Comparison of ENCODE assay signal across 27 cellular contexts in genomic region chr10:33965795-33966581, GRCh38.
DNase-seq lines count a peak whose midpoint lies in the region; ATAC-seq and TF ChIP-seq lines count a peak whose summit lies in the region.
"Had no signal": no experiment of that assay in that cellular context is flagged by ENCODE, and none has a peak within 500 bp of the region (broad histone marks: within the 10 kb centered on the region; RNA-seq: fewer than 3 reads in every experiment).

No MANE protein-coding gene starts in this region.

- H3K4me3 ChIP-seq in heart right ventricle (no peak overlapping the region), osteoblast (ENCODE audit: insufficient read depth, low read length) (no peak overlapping the region)
- H3K4me3 ChIP-seq: adrenal gland, lung, mucosa of descending colon, transverse colon had no signal

- H2AFZ ChIP-seq in osteoblast (ENCODE audit: low read length) = no peak overlapping the region

- WGBS in heart right ventricle, 2 donors = 88 to 94% methylated on average over 6 of the region's 6 CpGs

- H4K20me1 ChIP-seq in osteoblast (ENCODE audit: insufficient read depth, low read length) = no peaks in the 10 kb centered on the region

- ATAC-seq in Right ventricle myocardium inferior = peak; percentile 28
- ATAC-seq in heart right ventricle = no peak
- ATAC-seq in GM18868 (IDR thresholded peaks at IDR 0.05; ENCODE audit: unreplicated experiment) = no peak
- no peak for ATAC-seq in CD4-positive, alpha-beta T cell (ENCODE audit: poor library complexity)
- ATAC-seq: esophagus mucosa; mucosa of descending colon; natural killer cell treated with Interleukin-12 subunit alpha and Interleukin-12 subunit beta and Interleukin-15 and Interleukin-18, amount 100 ng/mL, for 72 hours had no signal

- no peak overlapping the region for H3K4me2 ChIP-seq in osteoblast (ENCODE audit: insufficient read depth, low read length)

- no peak overlapping the region for H3K27ac Mint-ChIP-seq in CD4-positive, alpha-beta T cell
- H3K27ac Mint-ChIP-seq: activated CD4-positive, alpha-beta memory T cell treated with anti-CD3 and anti-CD28 coated beads, Interleukin-2, amount 10 ng/mL, durations not matched to agents 7 days and 5 days; activated naive CD4-positive, alpha-beta T cell treated with anti-CD3 and anti-CD28 coated beads for 36 hours; CD4-positive, alpha-beta memory T cell; natural killer cell treated with Interleukin-12 subunit alpha and Interleukin-12 subunit beta and Interleukin-15 and Interleukin-18, amount 100 ng/mL, for 72 hours had no signal

- no peak overlapping the region for H3K4me3 Mint-ChIP-seq in CD4-positive, alpha-beta T cell
- H3K4me3 Mint-ChIP-seq: activated CD4-positive, alpha-beta memory T cell treated with anti-CD3 and anti-CD28 coated beads, Interleukin-2, amount 10 ng/mL, durations not matched to agents 7 days and 5 days; activated naive CD4-positive, alpha-beta T cell treated with anti-CD3 and anti-CD28 coated beads for 36 hours; brain; CD4-positive, alpha-beta memory T cell; natural killer cell treated with Interleukin-12 subunit alpha and Interleukin-12 subunit beta and Interleukin-15 and Interleukin-18, amount 100 ng/mL, for 72 hours had no signal

- H3K27me3 ChIP-seq in heart right ventricle (no peaks in the 10 kb centered on the region), osteoblast (ENCODE audit: insufficient read depth, low read length) (no peaks in the 10 kb centered on the region)
- H3K27me3 ChIP-seq in CD4-positive, alpha-beta T cell (ENCODE audit: control insufficient read depth, insufficient read depth, low read length) = no peaks in the 10 kb centered on the region
- H3K27me3 ChIP-seq: transverse colon had no signal

- H3K9me3 ChIP-seq in heart right ventricle (peaks cover 0 to 6% (median 0%) of the 10 kb centered on the region in 11 donors), osteoblast (ENCODE audit: low read depth, low read length) (no peaks in the 10 kb centered on the region)
- peaks cover 5% of the 10 kb centered on the region for H3K9me3 ChIP-seq in CD4-positive, alpha-beta T cell (ENCODE audit: control insufficient read depth, low read length)
- H3K9me3 ChIP-seq: adrenal gland, mucosa of descending colon, transverse colon had no signal

- no peaks in the 10 kb centered on the region for H3K4me1 Mint-ChIP-seq in CD4-positive, alpha-beta T cell (ENCODE audit: low read depth)
- H3K4me1 Mint-ChIP-seq: activated CD4-positive, alpha-beta memory T cell treated with anti-CD3 and anti-CD28 coated beads, Interleukin-2, amount 10 ng/mL, durations not matched to agents 7 days and 5 days; brain; CD4-positive, alpha-beta memory T cell had no signal

- CTCF ChIA-PET in CD4-positive, alpha-beta T cell (lab: Charles Lee) = no interaction called here

- H3K4me1 ChIP-seq in heart right ventricle (no peaks in the 10 kb centered on the region), osteoblast (ENCODE audit: insufficient read depth, low read length) (no peaks in the 10 kb centered on the region)
- H3K4me1 ChIP-seq: adrenal gland, transverse colon had no signal

- TF ChIP-seq CTCF in heart right ventricle (IDR thresholded peaks at IDR 0.05) (no peak), osteoblast (IDR thresholded peaks at IDR 0.05; ENCODE audit: extremely low read depth, low read depth, low read length) (no peak)
- TF ChIP-seq CTCF in CD4-positive, alpha-beta T cell (IDR thresholded peaks at IDR 0.05) = no peak

- POLR2A ChIA-PET in CD4-positive, alpha-beta T cell (lab: Charles Lee) = no interaction called here

- H3K9me3 Mint-ChIP-seq in CD4-positive, alpha-beta T cell = peaks cover 3% of the 10 kb centered on the region
- H3K9me3 Mint-ChIP-seq: activated CD4-positive, alpha-beta memory T cell treated with anti-CD3 and anti-CD28 coated beads, Interleukin-2, amount 10 ng/mL, durations not matched to agents 7 days and 5 days; activated naive CD4-positive, alpha-beta T cell treated with anti-CD3 and anti-CD28 coated beads for 36 hours had no signal

- intact Hi-C loops in Right ventricle myocardium inferior (cut with DNase I) = no loop called here
- intact Hi-C loops in heart right ventricle (cut with DNase I) = no loop called here
- intact Hi-C loops in CD4-positive, alpha-beta T cell (cut with DNase I, micrococcal nuclease) = no loop called here

- no peaks in the 10 kb centered on the region for H3K36me3 Mint-ChIP-seq in CD4-positive, alpha-beta T cell (ENCODE audit: low read depth)
- H3K36me3 Mint-ChIP-seq: brain; CD4-positive, alpha-beta memory T cell had no signal

- H3K36me3 ChIP-seq in heart right ventricle (no peaks in the 10 kb centered on the region), osteoblast (ENCODE audit: insufficient read depth, low read length) (no peaks in the 10 kb centered on the region)
- H3K36me3 ChIP-seq: adrenal gland, transverse colon had no signal

- no peaks in the 10 kb centered on the region for H3K27me3 Mint-ChIP-seq in CD4-positive, alpha-beta T cell
- H3K27me3 Mint-ChIP-seq: activated CD4-positive, alpha-beta memory T cell treated with anti-CD3 and anti-CD28 coated beads, Interleukin-2, amount 10 ng/mL, durations not matched to agents 7 days and 5 days had no signal

- DNase-seq in Right ventricle myocardium inferior (ENCODE audit: missing footprints) (no peak), heart right ventricle (no peak), Kasumi-1 (lab: John Stamatoyannopoulos, UW) (peak; percentile 73 to 78), SW480 (ENCODE audit: low spot score) (peak; percentile 64), osteoblast (ENCODE audit: insufficient read length, low spot score, missing footprints) (peak; percentile 14), amniotic stem cell (lab: John Stamatoyannopoulos, UW) (no peak)
- DNase-seq in CD4-positive, alpha-beta T cell = no peak
- DNase-seq: activated CD4-positive, alpha-beta memory T cell treated with anti-CD3 and anti-CD28 coated beads, Interleukin-2, amount 10 ng/mL, durations not matched to agents 7 days and 5 days; activated CD8-positive, alpha-beta memory T cell treated with anti-CD3 and anti-CD28 coated beads, Interleukin-2, amount 50 U/mL, for 4 hours; activated naive CD4-positive, alpha-beta T cell treated with anti-CD3 and anti-CD28 coated beads for 36 hours; CD4-positive, alpha-beta memory T cell; cerebellar nuclear complex; dermis blood vessel endothelial cell; foreskin fibroblast; mucosa of descending colon; NCI-H1930; NCI-H2171 treated with DMSO at 0.1 percent for 48 hours; NCI-H526 treated with DMSO at 0.1 percent for 48 hours; occipital lobe; stimulated activated CD4-positive, alpha-beta T cell treated with anti-CD3 and anti-CD28 coated beads, Interleukin-4, amount 100 ng/mL, for 4 hours; transverse colon had no signal

- H3K27ac ChIP-seq in heart right ventricle (no peak overlapping the region), osteoblast (ENCODE audit: low read depth, low read length) (no peak overlapping the region)
- H3K27ac ChIP-seq in CD4-positive, alpha-beta T cell (ENCODE audit: low read depth, low read length) = no peak overlapping the region
- H3K27ac ChIP-seq: adrenal gland, transverse colon had no signal

- H3K79me2 ChIP-seq in osteoblast (ENCODE audit: insufficient read depth, low read length) = no peaks in the 10 kb centered on the region

Comparison
In these comparisons a context has a peak if more than half of its experiments do, and no peak if none do; other contexts are left out.
1. DNase-seq: peak in Kasumi-1 (2 of 2), SW480 (single experiment) and osteoblast (single experiment); none in Right ventricle myocardium inferior (single experiment), heart right ventricle (0 of 2), CD4-positive, alpha-beta T cell (0 of 10) and amniotic stem cell (single experiment).